In the genomic region with DNA sequence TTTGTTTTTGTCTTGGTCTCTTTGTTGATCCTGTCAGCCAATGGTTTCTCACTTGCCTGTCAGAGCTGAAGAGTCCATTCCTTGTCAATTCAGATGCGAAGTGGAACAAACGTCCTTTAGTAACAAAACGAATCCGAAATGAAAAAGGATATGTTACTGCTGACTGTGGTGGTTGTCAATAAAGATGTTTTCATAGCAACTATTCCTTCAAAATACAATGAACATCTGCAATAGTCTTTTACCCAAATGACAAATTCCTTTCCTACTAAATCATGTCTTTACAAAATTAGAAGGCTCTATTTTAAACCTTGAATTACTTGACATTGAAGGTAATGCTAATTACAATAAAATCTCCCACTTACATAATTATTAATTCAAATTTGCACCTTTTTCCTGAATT, we compare ENCODE assay signal across 25 cellular contexts.
"Had no signal": no experiment of that assay in that cellular context is flagged by ENCODE, and none has a peak within 500 bp of the region (broad histone marks: within the 10 kb centered on the region; RNA-seq: fewer than 3 reads in every experiment).

No MANE protein-coding gene starts in this region.

- DNase-seq: activated CD4-positive, alpha-beta memory T cell treated with anti-CD3 and anti-CD28 coated beads for 36 hours; activated CD4-positive, alpha-beta T cell treated with anti-CD3 and anti-CD28 coated beads, Interleukin-2, amount 10 ng/mL, durations not matched to agents 7 days and 5 days; activated CD4-positive, CD25-positive, alpha-beta regulatory T cell; activated CD8-positive, alpha-beta memory T cell treated with anti-CD3 and anti-CD28 coated beads for 24 hours; activated effector memory CD4-positive, alpha-beta T cell treated with anti-CD3 and anti-CD28 coated beads, Interleukin-2, amount 50 U/mL, for 16 hours; activated naive CD4-positive, alpha-beta T cell treated with Interleukin-2 at 50 U/mL for 16 hours; activated naive CD8-positive, alpha-beta T cell treated with anti-CD3 and anti-CD28 coated beads, Interleukin-2, amount 50 U/mL, for 24 hours; activated T-cell treated with anti-CD3 and anti-CD28 coated beads, Interleukin-2, amount 50 U/mL, for 4 hours; amniotic stem cell; KG1; NCI-H1048; NCI-H1417; NCI-H1694; NCI-H2029; NCI-H2107; NCI-H2171 treated with DMSO at 0.1 percent for 48 hours; NCI-H226; NCI-H526 treated with DMSO at 0.1 percent for 48 hours; NCI-H82; SJCRH30; SK-N-SH; T-helper 1 cell had no signal

- H3K27ac ChIP-seq: ascending aorta, SJCRH30, VCaP had no signal

- H3K4me2 ChIP-seq: SK-N-SH had no signal

- H3K4me1 ChIP-seq: ascending aorta, SJCRH30 had no signal

- H3K4me3 ChIP-seq: ascending aorta, SJCRH30 had no signal

- H3K27me3 ChIP-seq: ascending aorta, SJCRH30 had no signal

- H3K36me3 ChIP-seq: ascending aorta, SJCRH30 had no signal

- H3K9ac ChIP-seq: SK-N-SH had no signal

- H3K9me3 ChIP-seq: ascending aorta, SJCRH30, SK-N-SH had no signal

- ATAC-seq: activated naive CD4-positive, alpha-beta T cell treated with anti-CD3 and anti-CD28 coated beads, Interleukin-2, amount 50 U/mL, for 72 hours; activated naive CD8-positive, alpha-beta T cell treated with anti-CD3 and anti-CD28 coated beads, Interleukin-2, amount 50 U/mL, for 24 hours; activated T-cell treated with anti-CD3 and anti-CD28 coated beads, Interleukin-2, amount 50 U/mL, for 4 hours had no signal
